14 cellular contexts compared by ENCODE assay signal in the genomic region with DNA sequence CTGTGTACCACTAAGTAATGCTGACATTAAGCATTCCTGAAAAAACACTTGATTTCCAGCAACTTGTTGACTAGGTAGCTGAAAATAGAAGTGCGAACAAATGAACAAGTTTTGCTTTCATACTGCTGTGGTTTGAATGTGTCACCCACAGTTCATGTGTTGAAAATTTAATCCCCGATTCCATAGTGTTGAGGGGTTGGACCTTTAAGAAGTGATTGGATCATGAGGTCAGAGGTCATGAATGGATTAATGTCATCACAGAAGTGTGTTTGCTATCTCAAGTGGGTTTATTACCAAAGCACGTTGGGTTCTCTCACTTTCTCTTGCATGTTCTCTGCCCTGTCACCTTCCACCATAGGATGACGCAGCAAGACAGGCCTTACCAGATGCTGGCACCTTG.
"Had no signal": no experiment of that assay in that cellular context is flagged by ENCODE, and none has a peak within 500 bp of the region (broad histone marks: within the 10 kb centered on the region; RNA-seq: fewer than 3 reads in every experiment).

No MANE protein-coding gene starts in this region.

- FAIRE-seq: endometrium, islet of Langerhans had no signal

- ATAC-seq: activated CD4-positive, CD25-positive, alpha-beta regulatory T cell treated with anti-CD3 and anti-CD28 coated beads, Interleukin-2, amount 50 U/mL, for 24 hours; left lobe of liver had no signal

- DNase-seq: activated CD4-positive, alpha-beta T cell treated with anti-CD3 and anti-CD28 coated beads, Interleukin-2, amount 50 U/mL, for 48 hours; activated naive CD8-positive, alpha-beta T cell treated with anti-CD3 and anti-CD28 coated beads, Interleukin-2, amount 10 ng/mL, durations not matched to agents 7 days and 5 days; aorta; dorsolateral prefrontal cortex; glutamatergic neuron; stimulated activated CD4-positive, alpha-beta T cell treated with anti-CD3 and anti-CD28 coated beads, Interleukin-4, amount 100 ng/mL, for 1 hour; stimulated activated CD8-positive, alpha-beta memory T cell treated with anti-CD3 and anti-CD28 coated beads, Interleukin-4, amount 100 ng/mL, for 48 hours; uterus had no signal

- H3K27ac ChIP-seq: breast epithelium, esophagus muscularis mucosa, uterus had no signal

- H3K9me3 ChIP-seq: breast epithelium, esophagus muscularis mucosa, uterus had no signal

- H3K4me1 ChIP-seq: breast epithelium, esophagus muscularis mucosa, uterus had no signal

- H3K27me3 ChIP-seq: breast epithelium, dorsolateral prefrontal cortex, esophagus muscularis mucosa, uterus had no signal

- H3K4me3 ChIP-seq: breast epithelium, dorsolateral prefrontal cortex, esophagus muscularis mucosa, uterus had no signal

- H3K36me3 ChIP-seq: uterus had no signal
